In the genomic region with DNA sequence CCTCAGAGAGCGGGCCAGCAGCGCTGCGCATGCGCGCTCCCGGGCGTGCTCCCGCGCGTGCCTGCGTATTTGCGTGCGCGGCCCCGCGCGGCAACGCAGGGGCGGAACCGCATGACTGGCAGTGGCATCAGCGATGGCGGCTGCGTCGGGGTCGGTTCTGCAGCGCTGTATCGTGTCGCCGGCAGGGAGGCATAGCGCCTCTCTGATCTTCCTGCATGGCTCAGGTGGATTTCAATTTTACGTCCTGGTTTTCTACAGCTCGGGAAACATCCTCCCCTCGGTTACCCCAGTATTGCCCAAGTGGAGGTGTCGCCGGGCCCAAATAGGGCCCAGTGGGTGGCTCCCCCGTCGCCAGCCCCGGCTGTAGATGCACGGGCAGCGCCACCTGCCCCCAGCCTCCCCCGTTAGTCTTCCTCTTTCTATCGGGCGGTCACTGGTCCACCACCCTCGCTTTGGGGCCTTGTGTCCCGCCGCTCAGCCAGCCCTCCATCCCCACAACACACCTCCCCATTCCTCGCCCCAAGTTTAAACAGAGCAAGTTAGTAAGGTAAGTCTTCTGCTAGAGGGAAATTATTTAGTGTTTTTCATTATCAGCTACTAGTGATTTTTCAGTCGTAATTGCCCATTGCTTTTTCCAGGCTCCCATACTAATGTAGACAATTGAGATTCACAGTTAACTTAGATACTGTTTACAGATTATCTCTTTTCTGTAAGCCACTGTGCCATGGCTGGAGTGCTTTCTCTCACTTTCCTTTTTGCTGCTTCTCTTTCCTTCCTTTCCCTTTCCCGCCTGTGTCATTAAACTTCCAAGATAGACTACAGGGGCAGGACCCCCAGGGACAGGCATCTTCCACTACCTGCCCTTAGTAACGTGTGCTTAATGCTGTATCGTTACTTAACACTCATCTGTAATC, we compare ENCODE assay signal across 8 cellular contexts. TPM values are rescaled to one million over a fixed set of nuclear protein-coding genes. Genes with fewer than 3 reads are reported as not detected.
A peak's percentile ranks its signal among the peaks of the same experiment; 100 is the strongest.
DNase-seq lines count a peak whose midpoint lies in the region; ATAC-seq and FAIRE-seq lines count a peak whose summit lies in the region.

Gene LYPLAL1, plus strand, starts transcription at position 121 of the 914 bp plus-strand sequence. Its CDS starts 13 bp downstream, at position 134.

- no peaks in the 10 kb centered on the region for H3K27me3 Mint-ChIP-seq in activated CD4-positive, alpha-beta T cell treated with anti-CD3 and anti-CD28 coated beads, Interleukin-2, amount 10 ng/mL, durations not matched to agents 7 days and 5 days

- peak within 1 kb of the TSS; percentile 97 for H3K27ac Mint-ChIP-seq in activated CD4-positive, alpha-beta T cell treated with anti-CD3 and anti-CD28 coated beads, Interleukin-2, amount 10 ng/mL, durations not matched to agents 7 days and 5 days

- peaks cover 11 to 34% (median 25%) of the 10 kb centered on the region in 10 experiments for H3K4me1 ChIP-seq in BLaER1 treated with 17β-estradiol and CSF1 and Interleukin-3, amounts not matched to agents 10 nM and 100 nM

- ATAC-seq in HG03442 (IDR thresholded peaks at IDR 0.05; ENCODE audit: unreplicated experiment) = peak; percentile 63
- ATAC-seq in left lobe of liver = peak; percentile 91

- peaks cover 9% of the 10 kb centered on the region for H3K36me3 Mint-ChIP-seq in activated CD4-positive, alpha-beta T cell treated with anti-CD3 and anti-CD28 coated beads, Interleukin-2, amount 10 ng/mL, durations not matched to agents 7 days and 5 days (ENCODE audit: low read depth)

- H3K27me3 ChIP-seq in BLaER1 treated with 17β-estradiol and CSF1 and Interleukin-3, amounts not matched to agents 10 nM and 100 nM = no peaks in the 10 kb centered on the region

- peaks cover 0 to 13% (median 0%) of the 10 kb centered on the region in 11 experiments; a peak in 2 of 22 replicates for H4K20me1 ChIP-seq in BLaER1 treated with 17β-estradiol and CSF1 and Interleukin-3, amounts not matched to agents 10 nM and 100 nM

- H3K9ac ChIP-seq in BLaER1 treated with 17β-estradiol and CSF1 and Interleukin-3, amounts not matched to agents 10 nM and 100 nM = peak within 1 kb of the TSS; percentile 85 to 94 (median 89)

- H3K4me3 ChIP-seq in BLaER1 treated with 17β-estradiol and CSF1 and Interleukin-3, amounts not matched to agents 10 nM and 100 nM = peak within 1 kb of the TSS; percentile 67 to 82 (median 74)

- CTCF ChIA-PET in activated CD4-positive, alpha-beta T cell treated with anti-CD3 and anti-CD28 coated beads, Interleukin-2, amount 10 ng/mL, durations not matched to agents 7 days and 5 days (lab: Charles Lee) = interaction anchor here (0.7 to 1.4 kb wide), 3 partner anchors 14 to 487 kb away, joined by 3 to 8 read pairs (median 3); no protein-coding TSS in a partner anchor

- POLR2A ChIA-PET in activated CD4-positive, alpha-beta T cell treated with anti-CD3 and anti-CD28 coated beads, Interleukin-2, amount 10 ng/mL, durations not matched to agents 7 days and 5 days (lab: Charles Lee) = no interaction called here

- H3K9me3 ChIP-seq in BLaER1 treated with 17β-estradiol and CSF1 and Interleukin-3, amounts not matched to agents 10 nM and 100 nM (replicated peaks in 1 of 11) = no peaks in the 10 kb centered on the region

- H3K27ac ChIP-seq in BLaER1 treated with 17β-estradiol and CSF1 and Interleukin-3, amounts not matched to agents 10 nM and 100 nM = peak within 1 kb of the TSS; percentile 82 to 96 (median 91)

- DNase-seq in GM19239 (ENCODE audit: insufficient read length, low spot score) (peak; percentile 59), NCI-H526 treated with DMSO at 0.1 percent for 48 hours (lab: John Stamatoyannopoulos, UW) (peak; percentile 55), cortex of kidney (lab: John Stamatoyannopoulos, UW) (peak; percentile 23), left lobe of liver (ENCODE audit: low spot score) (peak; percentile 93)
- peak; percentile 89 for DNase-seq in activated CD4-positive, alpha-beta T cell treated with anti-CD3 and anti-CD28 coated beads, Interleukin-2, amount 10 ng/mL, durations not matched to agents 7 days and 5 days
- DNase-seq in stimulated activated CD4-positive, alpha-beta T cell treated with anti-CD3 and anti-CD28 coated beads, Interleukin-2, amount 100 ng/mL, for 24 hours = peak; percentile 88

- peak within 1 kb of the TSS; percentile 68 to 97 (median 89) for H3K4me2 ChIP-seq in BLaER1 treated with 17β-estradiol and CSF1 and Interleukin-3, amounts not matched to agents 10 nM and 100 nM

- peaks cover 6% of the 10 kb centered on the region for H3K9me3 Mint-ChIP-seq in activated CD4-positive, alpha-beta T cell treated with anti-CD3 and anti-CD28 coated beads, Interleukin-2, amount 10 ng/mL, durations not matched to agents 7 days and 5 days

- peak; percentile 99 for FAIRE-seq in GM19239 (lab: Jason Lieb, UNC)

- peaks cover 45% of the 10 kb centered on the region for H3K4me1 Mint-ChIP-seq in activated CD4-positive, alpha-beta T cell treated with anti-CD3 and anti-CD28 coated beads, Interleukin-2, amount 10 ng/mL, durations not matched to agents 7 days and 5 days

- H3K36me3 ChIP-seq in BLaER1 treated with 17β-estradiol and CSF1 and Interleukin-3, amounts not matched to agents 10 nM and 100 nM = peaks cover 0 to 11% (median under 1%) of the 10 kb centered on the region in 11 experiments; a peak in 6 of 22 replicates

- H3K4me3 Mint-ChIP-seq in activated CD4-positive, alpha-beta T cell treated with anti-CD3 and anti-CD28 coated beads, Interleukin-2, amount 10 ng/mL, durations not matched to agents 7 days and 5 days = peak within 1 kb of the TSS; percentile 89

RNA-seq across cellular contexts. Expression of gene LYPLAL1, which starts in this region (rescaled TPM):
- 10 to 100 TPM; 15.3 to 16.0 TPM for total RNA-seq in activated CD4-positive, alpha-beta T cell treated with anti-CD3 and anti-CD28 coated beads, Interleukin-2, amount 10 ng/mL, durations not matched to agents 7 days and 5 days
- total RNA-seq in left lobe of liver = 17.3 TPM

Comparison
In these comparisons a context has a peak if more than half of its experiments do, and no peak if none do; other contexts are left out.
1. Peak in every context shown above with its lines: DNase-seq, ATAC-seq, H3K4me3 ChIP-seq and H3K27ac ChIP-seq.
2. DNase-seq: peak in every context shown above with its lines; median percentile 93 in left lobe of liver; 89 in activated CD4-positive, alpha-beta T cell treated with anti-CD3 and anti-CD28 coated beads, Interleukin-2, amount 10 ng/mL, durations not matched to agents 7 days and 5 days; 88 in stimulated activated CD4-positive, alpha-beta T cell treated with anti-CD3 and anti-CD28 coated beads, Interleukin-2, amount 100 ng/mL, for 24 hours; 59 in GM19239; 55 in NCI-H526 treated with DMSO at 0.1 percent for 48 hours; 23 in cortex of kidney.